Comparison of ENCODE assay signal across 26 cellular contexts in genomic region chr7:4871930-4872675, GRCh38. TPM values are rescaled to one million over a fixed set of nuclear protein-coding genes. Genes with fewer than 3 reads are reported as not detected.
DNase-seq lines count a peak whose midpoint lies in the region; ATAC-seq and TF ChIP-seq lines count a peak whose summit lies in the region.
"Had no signal": no experiment of that assay in that cellular context is flagged by ENCODE, and none has a peak within 500 bp of the region (broad histone marks: within the 10 kb centered on the region; RNA-seq: fewer than 3 reads in every experiment).

No MANE protein-coding gene starts in this region.

- H3K4me3 ChIP-seq in right cardiac atrium (ENCODE audit: low read length), result no peak overlapping the region
- H3K4me3 ChIP-seq: mucosa of descending colon, upper lobe of left lung had no signal

- peaks cover 4% of the 10 kb centered on the region for H3K9me3 Mint-ChIP-seq in glutamatergic neuron (ENCODE audit: unreplicated experiment)
- H3K9me3 Mint-ChIP-seq in type B pancreatic cell, result no peaks in the 10 kb centered on the region
- H3K9me3 Mint-ChIP-seq in CD14-positive monocyte, result peaks cover 0 to 9% (median 6%) of the 10 kb centered on the region in 7 donors
- H3K9me3 Mint-ChIP-seq: activated CD4-positive, alpha-beta T cell treated with anti-CD3 and anti-CD28 coated beads, Interleukin-2, amount 10 ng/mL, durations not matched to agents 24 days and 14 days; activated naive CD4-positive, alpha-beta T cell treated with anti-CD3 and anti-CD28 coated beads, Interleukin-2, amount 50 U/mL, for 72 hours had no signal

- DNase-seq in Right ventricle myocardium superior, result no peak
- no peak for DNase-seq in right cardiac atrium
- no peak for DNase-seq in glutamatergic neuron
- DNase-seq in mesenteric fat pad (ENCODE audit: low spot score), result peak; percentile 88
- DNase-seq in type B pancreatic cell (ENCODE audit: extremely low spot score, unreplicated experiment), result no peak
- DNase-seq in caudate nucleus (lab: John Stamatoyannopoulos, UW), result no peak
- DNase-seq in CD14-positive monocyte (ENCODE audit: low spot score), result no peak
- DNase-seq: activated CD4-positive, alpha-beta T cell treated with anti-CD3 and anti-CD28 coated beads, Interleukin-2, amount 10 ng/mL, durations not matched to agents 24 days and 14 days; AML-193; mucosa of descending colon; NCI-H1092; NCI-H1930; NCI-H2227 treated with DMSO at 0.1 percent for 48 hours; NCI-H774; PC-3; retina; SIG-M5; stimulated activated CD4-positive, alpha-beta T cell treated with anti-CD3 and anti-CD28 coated beads, Interleukin-12 subunit alpha, Interleukin-12 subunit beta, amount 100 ng/mL, for 4 hours; stimulated activated CD4-positive, alpha-beta T cell treated with anti-CD3 and anti-CD28 coated beads, Interleukin-4, amount 100 ng/mL, for 4 hours had no signal

- H3K27ac Mint-ChIP-seq in glutamatergic neuron (ENCODE audit: unreplicated experiment) (no peak overlapping the region), type B pancreatic cell (peak overlapping the region; percentile 70), CD14-positive monocyte (no peak overlapping the region)
- H3K27ac Mint-ChIP-seq: activated CD4-positive, alpha-beta T cell treated with anti-CD3 and anti-CD28 coated beads, Interleukin-2, amount 10 ng/mL, durations not matched to agents 24 days and 14 days; activated CD8-positive, alpha-beta memory T cell treated with anti-CD3 and anti-CD28 coated beads, Interleukin-2, amount 10 ng/mL, durations not matched to agents 7 days and 5 days; activated naive CD4-positive, alpha-beta T cell treated with anti-CD3 and anti-CD28 coated beads, Interleukin-2, amount 50 U/mL, for 72 hours had no signal

- H3K36me3 Mint-ChIP-seq in glutamatergic neuron (ENCODE audit: unreplicated experiment), result peaks cover 9% of the 10 kb centered on the region
- H3K36me3 Mint-ChIP-seq in type B pancreatic cell, result peaks cover 4% of the 10 kb centered on the region
- H3K36me3 Mint-ChIP-seq in CD14-positive monocyte, result no peaks in the 10 kb centered on the region
- H3K36me3 Mint-ChIP-seq: activated CD8-positive, alpha-beta memory T cell treated with anti-CD3 and anti-CD28 coated beads, Interleukin-2, amount 10 ng/mL, durations not matched to agents 7 days and 5 days; activated naive CD4-positive, alpha-beta T cell treated with anti-CD3 and anti-CD28 coated beads, Interleukin-2, amount 50 U/mL, for 72 hours had no signal

- no peak for TF ChIP-seq CTCF in glutamatergic neuron (IDR thresholded peaks at IDR 0.05; ENCODE audit: partially characterized antibody, unreplicated experiment)
- TF ChIP-seq CTCF in type B pancreatic cell (conservative IDR thresholded peaks at IDR 0.05), result no peak
- TF ChIP-seq CTCF in CD14-positive monocyte (IDR thresholded peaks at IDR 0.05), result no peak

- H3K27me3 Mint-ChIP-seq in glutamatergic neuron (ENCODE audit: unreplicated experiment), result peaks cover 3% of the 10 kb centered on the region
- H3K27me3 Mint-ChIP-seq in type B pancreatic cell, result no peaks in the 10 kb centered on the region
- peaks cover 17 to 30% (median 23%) of the 10 kb centered on the region in 3 donors for H3K27me3 Mint-ChIP-seq in CD14-positive monocyte (ENCODE audit: low read depth in 3 of 3)

- H3K27ac ChIP-seq in right cardiac atrium (ENCODE audit: low read length) (no peak overlapping the region), caudate nucleus (ENCODE audit: low read depth, low read length) (no peak overlapping the region)
- H3K27ac ChIP-seq: epithelial cell of prostate, upper lobe of left lung had no signal

- H3K9me3 ChIP-seq in right cardiac atrium (ENCODE audit: control insufficient read depth, low read length), result no peaks in the 10 kb centered on the region
- H3K9me3 ChIP-seq: mucosa of descending colon, upper lobe of left lung had no signal

- H3K4me1 Mint-ChIP-seq in glutamatergic neuron (ENCODE audit: low read depth, unreplicated experiment), result peaks cover 13% of the 10 kb centered on the region
- peaks cover 16% of the 10 kb centered on the region for H3K4me1 Mint-ChIP-seq in type B pancreatic cell (ENCODE audit: unreplicated experiment)
- no peaks in the 10 kb centered on the region for H3K4me1 Mint-ChIP-seq in CD14-positive monocyte

- intact Hi-C loops in Right ventricle myocardium superior (cut with DNase I) (no loop called here), right cardiac atrium (cut with DNase I) (no loop called here), CD14-positive monocyte (cut with micrococcal nuclease) (no loop called here)

- no peaks in the 10 kb centered on the region for H3K27me3 ChIP-seq in right cardiac atrium (ENCODE audit: control insufficient read depth, insufficient read depth)
- H3K27me3 ChIP-seq: upper lobe of left lung had no signal

- H3K4me3 Mint-ChIP-seq in glutamatergic neuron (ENCODE audit: unreplicated experiment), result peak overlapping the region; percentile 43
- H3K4me3 Mint-ChIP-seq in type B pancreatic cell, result peak overlapping the region; percentile 70
- H3K4me3 Mint-ChIP-seq in CD14-positive monocyte, result peak overlapping the region in 1 of 2 donors; percentile 13
- H3K4me3 Mint-ChIP-seq: activated CD4-positive, alpha-beta T cell treated with anti-CD3 and anti-CD28 coated beads, Interleukin-2, amount 10 ng/mL, durations not matched to agents 24 days and 14 days; activated CD8-positive, alpha-beta memory T cell treated with anti-CD3 and anti-CD28 coated beads, Interleukin-2, amount 10 ng/mL, durations not matched to agents 7 days and 5 days had no signal

- H3K4me1 ChIP-seq in right cardiac atrium (ENCODE audit: control insufficient read depth, insufficient read depth, low read length), result no peaks in the 10 kb centered on the region
- H3K4me1 ChIP-seq: upper lobe of left lung had no signal

- ATAC-seq in Right ventricle myocardium superior (ENCODE audit: poor library complexity) (peak; percentile 38), right cardiac atrium (no peak), HG02970 (IDR thresholded peaks at IDR 0.05; ENCODE audit: low FRiP score, unreplicated experiment) (no peak)
- ATAC-seq: mucosa of descending colon, PC-3 had no signal

- 52% methylated on average over 19 of the region's 19 CpGs for WGBS in right cardiac atrium

RNA-seq across cellular contexts. Expression of gene PAPOLB, which starts 10.3 kb away (rescaled TPM):
- total RNA-seq in Right ventricle myocardium superior (0.05 TPM), right cardiac atrium (under 1 TPM; 0.23 to 0.39 (median 0.30) TPM), glutamatergic neuron (ENCODE audit: unreplicated experiment) (1.2 TPM), mesenteric fat pad (0.22 TPM), type B pancreatic cell (ENCODE audit: low replicate concordance) (0.07 and 0.56 TPM in 2 replicates)
- polyA plus RNA-seq in right cardiac atrium (0.16 TPM), CD14-positive monocyte (not detected)
- total RNA-seq: A172; activated CD4-positive, alpha-beta T cell treated with anti-CD3 and anti-CD28 coated beads, Interleukin-2, amount 10 ng/mL, durations not matched to agents 24 days and 14 days; activated naive CD4-positive, alpha-beta T cell treated with anti-CD3 and anti-CD28 coated beads, Interleukin-2, amount 50 U/mL, for 72 hours; T-helper 1 cell treated with Interleukin-12 subunit alpha and Interleukin-12 subunit beta and Interleukin-4 antibody, amounts not matched to agents 30 ng/mL and 1 ng/mL, for 36 hours had no signal

RNA-seq across cellular contexts. Expression of gene RADIL, which starts 11.4 kb away (rescaled TPM):
- total RNA-seq in Right ventricle myocardium superior (4.0 TPM), right cardiac atrium (10 to 100 TPM in 2 of 4 donors, 1 to 10 TPM in 2; 6.9 to 12.0 (median 9.4) TPM), glutamatergic neuron (ENCODE audit: unreplicated experiment) (31.3 TPM), mesenteric fat pad (6.1 TPM), type B pancreatic cell (ENCODE audit: low replicate concordance) (0.93 and 11.8 TPM in 2 replicates)
- polyA plus RNA-seq in right cardiac atrium (4.7 TPM), CD14-positive monocyte (not detected)
